In the genomic region with DNA sequence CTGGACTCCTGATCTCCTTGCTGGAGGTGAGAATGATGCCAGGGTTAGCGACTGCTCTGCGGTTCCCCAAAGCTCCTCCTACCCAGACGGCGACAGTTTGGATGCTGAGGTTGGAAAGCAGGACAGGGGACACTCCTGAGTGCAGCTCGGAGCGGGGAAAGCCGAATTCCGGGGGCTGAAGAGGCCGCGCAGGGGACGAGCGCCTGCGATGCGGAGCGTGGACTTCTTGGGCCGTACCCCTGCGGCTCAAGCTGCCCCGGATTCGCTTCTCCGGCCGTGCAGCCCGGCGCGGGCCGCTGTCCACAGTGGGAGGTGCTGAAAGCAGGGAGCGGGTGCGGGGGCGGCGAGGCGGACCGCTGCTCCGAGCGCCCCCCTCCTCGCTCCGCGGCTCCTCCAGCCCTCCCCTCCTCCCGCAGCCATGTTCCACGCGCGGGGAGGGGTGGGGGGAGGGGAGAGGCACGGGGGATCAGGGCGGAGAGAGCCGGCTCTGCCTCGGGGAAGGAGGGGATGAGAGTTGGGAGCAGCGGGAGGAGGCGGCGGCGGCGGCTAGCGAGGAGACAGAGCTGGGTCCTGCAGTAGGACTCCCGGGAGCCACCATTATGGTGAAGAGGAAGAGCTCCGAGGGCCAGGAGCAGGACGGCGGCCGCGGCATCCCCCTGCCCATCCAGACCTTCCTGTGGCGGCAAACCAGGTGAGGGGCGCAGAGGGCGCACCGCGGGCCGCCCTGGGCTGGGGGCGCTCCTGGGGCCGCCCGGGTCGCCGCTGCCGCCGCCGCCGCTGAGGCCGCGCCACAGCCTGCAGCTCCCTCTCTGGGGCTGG, we compare ENCODE assay signal across 1 cellular context.
TF ChIP-seq lines count a peak whose summit lies in the region.

A gene with protein sequence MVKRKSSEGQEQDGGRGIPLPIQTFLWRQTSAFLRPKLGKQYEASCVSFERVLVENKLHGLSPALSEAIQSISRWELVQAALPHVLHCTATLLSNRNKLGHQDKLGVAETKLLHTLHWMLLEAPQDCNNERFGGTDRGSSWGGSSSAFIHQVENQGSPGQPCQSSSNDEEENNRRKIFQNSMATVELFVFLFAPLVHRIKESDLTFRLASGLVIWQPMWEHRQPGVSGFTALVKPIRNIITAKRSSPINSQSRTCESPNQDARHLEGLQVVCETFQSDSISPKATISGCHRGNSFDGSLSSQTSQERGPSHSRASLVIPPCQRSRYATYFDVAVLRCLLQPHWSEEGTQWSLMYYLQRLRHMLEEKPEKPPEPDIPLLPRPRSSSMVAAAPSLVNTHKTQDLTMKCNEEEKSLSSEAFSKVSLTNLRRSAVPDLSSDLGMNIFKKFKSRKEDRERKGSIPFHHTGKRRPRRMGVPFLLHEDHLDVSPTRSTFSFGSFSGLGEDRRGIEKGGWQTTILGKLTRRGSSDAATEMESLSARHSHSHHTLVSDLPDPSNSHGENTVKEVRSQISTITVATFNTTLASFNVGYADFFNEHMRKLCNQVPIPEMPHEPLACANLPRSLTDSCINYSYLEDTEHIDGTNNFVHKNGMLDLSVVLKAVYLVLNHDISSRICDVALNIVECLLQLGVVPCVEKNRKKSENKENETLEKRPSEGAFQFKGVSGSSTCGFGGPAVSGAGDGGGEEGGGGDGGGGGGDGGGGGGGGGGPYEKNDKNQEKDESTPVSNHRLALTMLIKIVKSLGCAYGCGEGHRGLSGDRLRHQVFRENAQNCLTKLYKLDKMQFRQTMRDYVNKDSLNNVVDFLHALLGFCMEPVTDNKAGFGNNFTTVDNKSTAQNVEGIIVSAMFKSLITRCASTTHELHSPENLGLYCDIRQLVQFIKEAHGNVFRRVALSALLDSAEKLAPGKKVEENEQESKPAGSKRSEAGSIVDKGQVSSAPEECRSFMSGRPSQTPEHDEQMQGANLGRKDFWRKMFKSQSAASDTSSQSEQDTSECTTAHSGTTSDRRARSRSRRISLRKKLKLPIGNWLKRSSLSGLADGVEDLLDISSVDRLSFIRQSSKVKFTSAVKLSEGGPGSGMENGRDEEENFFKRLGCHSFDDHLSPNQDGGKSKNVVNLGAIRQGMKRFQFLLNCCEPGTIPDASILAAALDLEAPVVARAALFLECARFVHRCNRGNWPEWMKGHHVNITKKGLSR (N-terminal part only) (plus strand): TSS at position 359 of the 819 bp plus-strand sequence. CDS start 241 bp downstream, at position 600.

TF ChIP-seq in HepG2, 621 proteins besides CTCF, POLR2A, EP300 and RAD21 (continued from another document and continues in another):
- TF ChIP-seq, protein P1, sequence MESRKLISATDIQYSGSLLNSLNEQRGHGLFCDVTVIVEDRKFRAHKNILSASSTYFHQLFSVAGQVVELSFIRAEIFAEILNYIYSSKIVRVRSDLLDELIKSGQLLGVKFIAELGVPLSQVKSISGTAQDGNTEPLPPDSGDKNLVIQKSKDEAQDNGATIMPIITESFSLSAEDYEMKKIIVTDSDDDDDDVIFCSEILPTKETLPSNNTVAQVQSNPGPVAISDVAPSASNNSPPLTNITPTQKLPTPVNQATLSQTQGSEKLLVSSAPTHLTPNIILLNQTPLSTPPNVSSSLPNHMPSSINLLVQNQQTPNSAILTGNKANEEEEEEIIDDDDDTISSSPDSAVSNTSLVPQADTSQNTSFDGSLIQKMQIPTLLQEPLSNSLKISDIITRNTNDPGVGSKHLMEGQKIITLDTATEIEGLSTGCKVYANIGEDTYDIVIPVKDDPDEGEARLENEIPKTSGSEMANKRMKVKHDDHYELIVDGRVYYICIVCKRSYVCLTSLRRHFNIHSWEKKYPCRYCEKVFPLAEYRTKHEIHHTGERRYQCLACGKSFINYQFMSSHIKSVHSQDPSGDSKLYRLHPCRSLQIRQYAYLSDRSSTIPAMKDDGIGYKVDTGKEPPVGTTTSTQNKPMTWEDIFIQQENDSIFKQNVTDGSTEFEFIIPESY (CRISPR knock-in tag; IDR thresholded peaks at IDR 0.05) = no peak; the same call in 1 of the 2 replicates
- peak; percentile 53; the same call in 1 of the 2 replicates for TF ChIP-seq HMG20A (CRISPR knock-in tag; IDR thresholded peaks at IDR 0.05; ENCODE audit: borderline replicate concordance)
- TF ChIP-seq, protein P2, sequence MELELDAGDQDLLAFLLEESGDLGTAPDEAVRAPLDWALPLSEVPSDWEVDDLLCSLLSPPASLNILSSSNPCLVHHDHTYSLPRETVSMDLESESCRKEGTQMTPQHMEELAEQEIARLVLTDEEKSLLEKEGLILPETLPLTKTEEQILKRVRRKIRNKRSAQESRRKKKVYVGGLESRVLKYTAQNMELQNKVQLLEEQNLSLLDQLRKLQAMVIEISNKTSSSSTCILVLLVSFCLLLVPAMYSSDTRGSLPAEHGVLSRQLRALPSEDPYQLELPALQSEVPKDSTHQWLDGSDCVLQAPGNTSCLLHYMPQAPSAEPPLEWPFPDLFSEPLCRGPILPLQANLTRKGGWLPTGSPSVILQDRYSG (CRISPR knock-in tag; IDR thresholded peaks at IDR 0.05) = peak; percentile 96
- TF ChIP-seq, protein P3, sequence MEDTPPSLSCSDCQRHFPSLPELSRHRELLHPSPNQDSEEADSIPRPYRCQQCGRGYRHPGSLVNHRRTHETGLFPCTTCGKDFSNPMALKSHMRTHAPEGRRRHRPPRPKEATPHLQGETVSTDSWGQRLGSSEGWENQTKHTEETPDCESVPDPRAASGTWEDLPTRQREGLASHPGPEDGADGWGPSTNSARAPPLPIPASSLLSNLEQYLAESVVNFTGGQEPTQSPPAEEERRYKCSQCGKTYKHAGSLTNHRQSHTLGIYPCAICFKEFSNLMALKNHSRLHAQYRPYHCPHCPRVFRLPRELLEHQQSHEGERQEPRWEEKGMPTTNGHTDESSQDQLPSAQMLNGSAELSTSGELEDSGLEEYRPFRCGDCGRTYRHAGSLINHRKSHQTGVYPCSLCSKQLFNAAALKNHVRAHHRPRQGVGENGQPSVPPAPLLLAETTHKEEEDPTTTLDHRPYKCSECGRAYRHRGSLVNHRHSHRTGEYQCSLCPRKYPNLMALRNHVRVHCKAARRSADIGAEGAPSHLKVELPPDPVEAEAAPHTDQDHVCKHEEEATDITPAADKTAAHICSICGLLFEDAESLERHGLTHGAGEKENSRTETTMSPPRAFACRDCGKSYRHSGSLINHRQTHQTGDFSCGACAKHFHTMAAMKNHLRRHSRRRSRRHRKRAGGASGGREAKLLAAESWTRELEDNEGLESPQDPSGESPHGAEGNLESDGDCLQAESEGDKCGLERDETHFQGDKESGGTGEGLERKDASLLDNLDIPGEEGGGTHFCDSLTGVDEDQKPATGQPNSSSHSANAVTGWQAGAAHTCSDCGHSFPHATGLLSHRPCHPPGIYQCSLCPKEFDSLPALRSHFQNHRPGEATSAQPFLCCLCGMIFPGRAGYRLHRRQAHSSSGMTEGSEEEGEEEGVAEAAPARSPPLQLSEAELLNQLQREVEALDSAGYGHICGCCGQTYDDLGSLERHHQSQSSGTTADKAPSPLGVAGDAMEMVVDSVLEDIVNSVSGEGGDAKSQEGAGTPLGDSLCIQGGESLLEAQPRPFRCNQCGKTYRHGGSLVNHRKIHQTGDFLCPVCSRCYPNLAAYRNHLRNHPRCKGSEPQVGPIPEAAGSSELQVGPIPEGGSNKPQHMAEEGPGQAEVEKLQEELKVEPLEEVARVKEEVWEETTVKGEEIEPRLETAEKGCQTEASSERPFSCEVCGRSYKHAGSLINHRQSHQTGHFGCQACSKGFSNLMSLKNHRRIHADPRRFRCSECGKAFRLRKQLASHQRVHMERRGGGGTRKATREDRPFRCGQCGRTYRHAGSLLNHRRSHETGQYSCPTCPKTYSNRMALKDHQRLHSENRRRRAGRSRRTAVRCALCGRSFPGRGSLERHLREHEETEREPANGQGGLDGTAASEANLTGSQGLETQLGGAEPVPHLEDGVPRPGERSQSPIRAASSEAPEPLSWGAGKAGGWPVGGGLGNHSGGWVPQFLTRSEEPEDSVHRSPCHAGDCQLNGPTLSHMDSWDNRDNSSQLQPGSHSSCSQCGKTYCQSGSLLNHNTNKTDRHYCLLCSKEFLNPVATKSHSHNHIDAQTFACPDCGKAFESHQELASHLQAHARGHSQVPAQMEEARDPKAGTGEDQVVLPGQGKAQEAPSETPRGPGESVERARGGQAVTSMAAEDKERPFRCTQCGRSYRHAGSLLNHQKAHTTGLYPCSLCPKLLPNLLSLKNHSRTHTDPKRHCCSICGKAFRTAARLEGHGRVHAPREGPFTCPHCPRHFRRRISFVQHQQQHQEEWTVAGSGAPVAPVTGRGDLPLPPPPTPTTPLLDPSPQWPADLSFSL (CRISPR knock-in tag; IDR thresholded peaks at IDR 0.05) = no peak
- TF ChIP-seq, protein P4, sequence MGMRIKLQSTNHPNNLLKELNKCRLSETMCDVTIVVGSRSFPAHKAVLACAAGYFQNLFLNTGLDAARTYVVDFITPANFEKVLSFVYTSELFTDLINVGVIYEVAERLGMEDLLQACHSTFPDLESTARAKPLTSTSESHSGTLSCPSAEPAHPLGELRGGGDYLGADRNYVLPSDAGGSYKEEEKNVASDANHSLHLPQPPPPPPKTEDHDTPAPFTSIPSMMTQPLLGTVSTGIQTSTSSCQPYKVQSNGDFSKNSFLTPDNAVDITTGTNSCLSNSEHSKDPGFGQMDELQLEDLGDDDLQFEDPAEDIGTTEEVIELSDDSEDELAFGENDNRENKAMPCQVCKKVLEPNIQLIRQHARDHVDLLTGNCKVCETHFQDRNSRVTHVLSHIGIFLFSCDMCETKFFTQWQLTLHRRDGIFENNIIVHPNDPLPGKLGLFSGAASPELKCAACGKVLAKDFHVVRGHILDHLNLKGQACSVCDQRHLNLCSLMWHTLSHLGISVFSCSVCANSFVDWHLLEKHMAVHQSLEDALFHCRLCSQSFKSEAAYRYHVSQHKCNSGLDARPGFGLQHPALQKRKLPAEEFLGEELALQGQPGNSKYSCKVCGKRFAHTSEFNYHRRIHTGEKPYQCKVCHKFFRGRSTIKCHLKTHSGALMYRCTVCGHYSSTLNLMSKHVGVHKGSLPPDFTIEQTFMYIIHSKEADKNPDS (CRISPR knock-in tag; IDR thresholded peaks at IDR 0.05) = 0 out of 2 replicates have a peak, but pooled peaks have one; percentile 34
- TF ChIP-seq YEATS2 (CRISPR knock-in tag; IDR thresholded peaks at IDR 0.05; ENCODE audit: borderline replicate concordance) = peak; percentile 71; the same call in 1 of the 2 replicates
- no peak; the same call in 1 of the 2 replicates for TF ChIP-seq ZNF83 (CRISPR knock-in tag; IDR thresholded peaks at IDR 0.05; ENCODE audit: borderline replicate concordance)
- TF ChIP-seq TBP (CRISPR knock-in tag; IDR thresholded peaks at IDR 0.05) = no peak
- peak; percentile 93 for TF ChIP-seq ZNF605 (CRISPR knock-in tag; IDR thresholded peaks at IDR 0.05)
- TF ChIP-seq ZNF674 (CRISPR knock-in tag; IDR thresholded peaks at IDR 0.05; ENCODE audit: low read depth) = no peak; the same call in 1 of the 2 replicates
- peak; percentile 77; the same call in 1 of the 2 replicates for TF ChIP-seq ZZZ3 (CRISPR knock-in tag; IDR thresholded peaks at IDR 0.05; ENCODE audit: borderline replicate concordance)
- no peak for TF ChIP-seq SIN3A (IDR thresholded peaks at IDR 0.05; ENCODE audit: borderline replicate concordance, low read depth, low read length)
- TF ChIP-seq, protein P5, sequence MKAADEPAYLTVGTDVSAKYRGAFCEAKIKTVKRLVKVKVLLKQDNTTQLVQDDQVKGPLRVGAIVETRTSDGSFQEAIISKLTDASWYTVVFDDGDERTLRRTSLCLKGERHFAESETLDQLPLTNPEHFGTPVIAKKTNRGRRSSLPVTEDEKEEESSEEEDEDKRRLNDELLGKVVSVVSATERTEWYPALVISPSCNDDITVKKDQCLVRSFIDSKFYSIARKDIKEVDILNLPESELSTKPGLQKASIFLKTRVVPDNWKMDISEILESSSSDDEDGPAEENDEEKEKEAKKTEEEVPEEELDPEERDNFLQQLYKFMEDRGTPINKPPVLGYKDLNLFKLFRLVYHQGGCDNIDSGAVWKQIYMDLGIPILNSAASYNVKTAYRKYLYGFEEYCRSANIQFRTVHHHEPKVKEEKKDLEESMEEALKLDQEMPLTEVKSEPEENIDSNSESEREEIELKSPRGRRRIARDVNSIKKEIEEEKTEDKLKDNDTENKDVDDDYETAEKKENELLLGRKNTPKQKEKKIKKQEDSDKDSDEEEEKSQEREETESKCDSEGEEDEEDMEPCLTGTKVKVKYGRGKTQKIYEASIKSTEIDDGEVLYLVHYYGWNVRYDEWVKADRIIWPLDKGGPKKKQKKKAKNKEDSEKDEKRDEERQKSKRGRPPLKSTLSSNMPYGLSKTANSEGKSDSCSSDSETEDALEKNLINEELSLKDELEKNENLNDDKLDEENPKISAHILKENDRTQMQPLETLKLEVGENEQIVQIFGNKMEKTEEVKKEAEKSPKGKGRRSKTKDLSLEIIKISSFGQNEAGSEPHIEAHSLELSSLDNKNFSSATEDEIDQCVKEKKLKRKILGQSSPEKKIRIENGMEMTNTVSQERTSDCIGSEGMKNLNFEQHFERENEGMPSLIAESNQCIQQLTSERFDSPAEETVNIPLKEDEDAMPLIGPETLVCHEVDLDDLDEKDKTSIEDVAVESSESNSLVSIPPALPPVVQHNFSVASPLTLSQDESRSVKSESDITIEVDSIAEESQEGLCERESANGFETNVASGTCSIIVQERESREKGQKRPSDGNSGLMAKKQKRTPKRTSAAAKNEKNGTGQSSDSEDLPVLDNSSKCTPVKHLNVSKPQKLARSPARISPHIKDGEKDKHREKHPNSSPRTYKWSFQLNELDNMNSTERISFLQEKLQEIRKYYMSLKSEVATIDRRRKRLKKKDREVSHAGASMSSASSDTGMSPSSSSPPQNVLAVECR (CRISPR knock-in tag; IDR thresholded peaks at IDR 0.05; ENCODE audit: borderline replicate concordance) = peak; percentile 63; the same call in 1 of the 2 replicates
- 0 out of 2 replicates have a peak, but pooled peaks have one; percentile 62 for TF ChIP-seq ZNF234 (CRISPR knock-in tag; conservative IDR thresholded peaks at IDR 0.05)
- TF ChIP-seq MAFK (conservative IDR thresholded peaks at IDR 0.05 in 1 of 2, IDR thresholded peaks at IDR 0.05 in 1 of 2; ENCODE audit: low read length in 2 of 2) = no peak
